16 cellular contexts compared by ENCODE assay signal in genomic region chr16:30976486-30976885, GRCh38. TPM values are rescaled to one million over a fixed set of nuclear protein-coding genes. Genes with fewer than 3 reads are reported as not detected.
DNase-seq lines count a peak whose midpoint lies in the region; ATAC-seq, FAIRE-seq and TF ChIP-seq lines count a peak whose summit lies in the region.
"Had no signal": no experiment of that assay in that cellular context is flagged by ENCODE, and none has a peak within 500 bp of the region (broad histone marks: within the 10 kb centered on the region; RNA-seq: fewer than 3 reads in every experiment).

No MANE protein-coding gene starts in this region.

- no peaks in the 10 kb centered on the region for H3K79me1 ChIP-seq in H9 (ENCODE audit: insufficient read depth, low read depth, low read length, poor library complexity, severe bottlenecking)

- POLR2A ChIA-PET in K562 (lab: Yijun Ruan, JAX): interaction anchor here (0.6 kb wide), 1 partner anchor 313 kb away, joined by 4 read pairs; no protein-coding TSS in a partner anchor

- H3K23me2 ChIP-seq in H9 (ENCODE audit: insufficient read length, low read depth, low read length, poor library complexity, severe bottlenecking): no peaks in the 10 kb centered on the region

- H3K27me3 ChIP-seq in H9 (ENCODE audit: insufficient read depth, low read length) (no peaks in the 10 kb centered on the region), K562 (ENCODE audit: control insufficient read depth in 2 of 2, insufficient read depth in 2 of 2, low read length in 2 of 2) (no peaks in the 10 kb centered on the region), small intestine (ENCODE audit: control insufficient read depth in 2 of 2, insufficient read depth in 2 of 2, low read length in 2 of 2) (no peaks in the 10 kb centered on the region), upper lobe of left lung (no peaks in the 10 kb centered on the region)
- H3K27me3 ChIP-seq: BLaER1 treated with 17β-estradiol and CSF1 and Interleukin-3, amounts not matched to agents 10 nM and 100 nM had no signal

- H3K9me3 Mint-ChIP-seq in H9: no peaks in the 10 kb centered on the region; a peak in 1 of 5 replicates

- no peak overlapping the region for H2BK20ac ChIP-seq in H9 (ENCODE audit: low read depth, low read length, poor library complexity, severe bottlenecking)

- no peak overlapping the region for H4K5ac ChIP-seq in H9 (ENCODE audit: insufficient read length, low read depth, low read length)

- no peak overlapping the region for H3K9ac ChIP-seq in H9 (ENCODE audit: extremely low read depth, insufficient read length, low read length)
- H3K9ac ChIP-seq in K562 (ENCODE audit: insufficient read depth in 1 of 2, low read depth in 2 of 2, low read length in 2 of 2): no peak overlapping the region; a peak in 1 of 4 replicates
- H3K9ac ChIP-seq: BLaER1 treated with 17β-estradiol and CSF1 and Interleukin-3, amounts not matched to agents 10 nM and 100 nM had no signal

- no peak for TF ChIP-seq RAD21 in K562 (CRISPR knock-in tag; conservative IDR thresholded peaks at IDR 0.05 in 1 of 2, IDR thresholded peaks at IDR 0.05 in 1 of 2)

- intact Hi-C loops in K562 (cut with micrococcal nuclease): no loop called here
- intact Hi-C loops in lower leg skin (cut with DNase I; ENCODE audit: low total_unique reads): no loop called here

- WGBS in H9 (ENCODE audit: extremely low coverage, insufficient read length, low lambda C conversion rate): no CpG with 5 or more reads among the region's 4 CpGs
- WGBS in K562 (ENCODE audit: insufficient coverage, low coverage, missing lambda C conversion rate): 69% methylated on average over 2 of the region's 4 CpGs
- WGBS in small intestine, 3 donors: 72 to 87% (median 86%) methylated on average over 4 of the region's 4 CpGs
- WGBS in lower leg skin, 2 donors: 87 to 88% methylated on average over 4 of the region's 4 CpGs
- 95 to 98% methylated on average over 4 of the region's 4 CpGs for WGBS in upper lobe of left lung, 2 donors

- H3K79me2 ChIP-seq in H9 (ENCODE audit: insufficient read depth, low read length) (no peaks in the 10 kb centered on the region), K562 (ENCODE audit: control insufficient read depth, insufficient read depth, low read length) (0 out of 3 replicates have a peak, but pooled peaks cover 4% of the 10 kb centered on the region)

- CTCF ChIA-PET in K562 (lab: Yijun Ruan, JAX; ENCODE audit: low intra/inter-chr PET ratio): no interaction called here

- in situ Hi-C loops in K562 (cut with MboI): loop anchor here (25.0 kb wide), 1 partner anchor 461 kb away; the partner anchor contains the start of genes COX6A2 and ZNF843

- H3K4me3 ChIP-seq in K562 (no peak overlapping the region), small intestine (ENCODE audit: low read depth in 1 of 2, low read length in 2 of 2) (no peak overlapping the region), lower leg skin (ENCODE audit: low read depth, poor library complexity, severe bottlenecking) (no peak overlapping the region), upper lobe of left lung (no peak overlapping the region)
- H3K4me3 ChIP-seq: BLaER1 treated with 17β-estradiol and CSF1 and Interleukin-3, amounts not matched to agents 10 nM and 100 nM; PC-9 had no signal

- H3K9me3 ChIP-seq in H9 (ENCODE audit: control insufficient read depth, low read depth, low read length): no peaks in the 10 kb centered on the region
- no peaks in the 10 kb centered on the region for H3K9me3 ChIP-seq in K562 (replicated peaks; ENCODE audit: control insufficient read depth, insufficient read depth, low read depth, low read length)
- H3K9me3 ChIP-seq in small intestine (ENCODE audit: control insufficient read depth, low read depth): no peaks in the 10 kb centered on the region
- H3K9me3 ChIP-seq in upper lobe of left lung: no peaks in the 10 kb centered on the region
- H3K9me3 ChIP-seq: BLaER1 treated with 17β-estradiol and CSF1 and Interleukin-3, amounts not matched to agents 10 nM and 100 nM had no signal

- TF ChIP-seq POLR2A in K562 (conservative IDR thresholded peaks at IDR 0.05) (no peak), lower leg skin (IDR thresholded peaks at IDR 0.05) (no peak), upper lobe of left lung (IDR thresholded peaks at IDR 0.05) (no peak)

- H3K4ac ChIP-seq in H9 (ENCODE audit: low read depth, low read length): no peak overlapping the region

- no peak overlapping the region for H2AK5ac ChIP-seq in H9 (ENCODE audit: insufficient read length, low read length)

- H3K27me3 Mint-ChIP-seq in H9 (ENCODE audit: low read depth): no peaks in the 10 kb centered on the region

- H3K56ac ChIP-seq in H9 (ENCODE audit: insufficient read length, low read depth, low read length): no peak overlapping the region

- H2BK120ac ChIP-seq in H9 (ENCODE audit: low read depth, low read length, poor library complexity, severe bottlenecking): no peak overlapping the region

- H4K91ac ChIP-seq in H9 (ENCODE audit: insufficient read length, low read depth, low read length): no peak overlapping the region

- no peak for DNase-seq in H9
- peak; percentile 30 for DNase-seq in LHCN-M2 (ENCODE audit: low read depth)
- DNase-seq in K562 (ENCODE audit: extremely low read depth in 1 of 4, low spot score in 3 of 4): no peak
- DNase-seq in small intestine: peak; percentile 42
- no peak for DNase-seq in lower leg skin (ENCODE audit: low spot score in 2 of 2)
- DNase-seq in NCI-H1417 (lab: John Stamatoyannopoulos, UW): no peak
- DNase-seq in upper lobe of left lung: no peak
- DNase-seq: DMS 273 treated with DMSO at 0.1 percent for 48 hours, DND-41, NCI-H1436, NCI-H1930, NCI-H526 had no signal

- TF ChIP-seq EP300 in K562 (IDR thresholded peaks at IDR 0.05; ENCODE audit: low read length) (no peak), upper lobe of left lung (IDR thresholded peaks at IDR 0.05) (no peak)

- TF ChIP-seq CTCF in H9 (conservative IDR thresholded peaks at IDR 0.05) (no peak), K562 (IDR thresholded peaks at IDR 0.05 in 2 of 3, conservative IDR thresholded peaks at IDR 0.05 in 1 of 3; ENCODE audit: insufficient read depth in 2 of 3, low read depth in 1 of 3, low read length in 3 of 3) (no peak), lower leg skin (IDR thresholded peaks at IDR 0.05) (no peak), upper lobe of left lung (IDR thresholded peaks at IDR 0.05) (no peak)

- H3K4me2 ChIP-seq in H9 (ENCODE audit: insufficient read depth, insufficient read length, low read length) (no peak overlapping the region), K562 (ENCODE audit: insufficient read depth, low read length) (no peak overlapping the region)
- H3K4me2 ChIP-seq: BLaER1 treated with 17β-estradiol and CSF1 and Interleukin-3, amounts not matched to agents 10 nM and 100 nM; PC-9 had no signal

- no peak overlapping the region for H4K8ac ChIP-seq in H9 (replicated peaks; ENCODE audit: insufficient read length, low read depth, low read length)

- H3K18ac ChIP-seq in H9 (ENCODE audit: insufficient read length, low read depth, low read length): no peak overlapping the region

- H2AFZ ChIP-seq in H9 (ENCODE audit: low read length): no peak overlapping the region
- H2AFZ ChIP-seq in K562 (ENCODE audit: low read depth, low read length): no peak overlapping the region
- H2AFZ ChIP-seq: PC-9 had no signal

- H4K20me1 ChIP-seq in H9 (ENCODE audit: control insufficient read depth, insufficient read depth, insufficient read length) (peaks cover 2% of the 10 kb centered on the region), K562 (replicated peaks; ENCODE audit: control insufficient read depth, insufficient read depth, low read length) (peaks cover 5% of the 10 kb centered on the region; the same call in 1 of the 2 replicates)

- H3K27ac Mint-ChIP-seq in H9: peak overlapping the region in 2 of 3 experiments; percentile 38 to 60; a peak in 2 of 7 replicates

- peak overlapping the region in 1 of 2 experiments; percentile 20; a peak in 1 of 5 replicates for H3K4me3 Mint-ChIP-seq in H9

- H2BK15ac ChIP-seq in H9 (ENCODE audit: low read depth, low read length): no peak overlapping the region

- H3K36me3 Mint-ChIP-seq in H9 (ENCODE audit: insufficient read depth in 1 of 3, low read depth in 3 of 3): peaks cover 53 to 83% (median 77%) of the 10 kb centered on the region in 3 experiments

- no peak overlapping the region for H3K23ac ChIP-seq in H9 (ENCODE audit: insufficient read length, low read depth, low read length)

- H3K14ac ChIP-seq in H9 (ENCODE audit: insufficient read depth, low read length): no peak overlapping the region

- no peaks in the 10 kb centered on the region for H3K4me1 Mint-ChIP-seq in H9

- no peak overlapping the region for H3T11ph ChIP-seq in H9 (ENCODE audit: low read length)

- ATAC-seq in K562: no peak
- ATAC-seq in upper lobe of left lung (ENCODE audit: low FRiP score in 2 of 2): no peak

- no TSS peak for BruUV-seq in K562 (replicated peaks; lab: Mats Ljungman, UMichigan)

- no peak overlapping the region for H2BK5ac ChIP-seq in H9 (ENCODE audit: insufficient read length, low read length)

- H3K27ac ChIP-seq in H9 (ENCODE audit: insufficient read length, low read depth, low read length) (no peak overlapping the region), K562 (ENCODE audit: extremely low read depth, low read depth, low read length) (no peak overlapping the region), small intestine (ENCODE audit: low read depth in 1 of 2, low read length in 1 of 2) (no peak overlapping the region), upper lobe of left lung (no peak overlapping the region)
- H3K27ac ChIP-seq: BLaER1 treated with 17β-estradiol and CSF1 and Interleukin-3, amounts not matched to agents 10 nM and 100 nM; PC-9 had no signal

- H3K9me1 ChIP-seq in K562 (ENCODE audit: control insufficient read depth, insufficient read depth, low read length): no peaks in the 10 kb centered on the region

- H2BK12ac ChIP-seq in H9 (ENCODE audit: insufficient read length, low read depth, low read length): no peak overlapping the region

- H3K36me3 ChIP-seq in K562 (ENCODE audit: control insufficient read depth, insufficient read depth, low read length): peaks cover 94% of the 10 kb centered on the region
- H3K36me3 ChIP-seq in small intestine (ENCODE audit: control insufficient read depth in 2 of 2, insufficient read depth in 2 of 2, low read length in 2 of 2): peaks cover 15 to 23% of the 10 kb centered on the region in 2 donors
- H3K36me3 ChIP-seq in upper lobe of left lung: peaks cover 24 to 100% (median 93%) of the 10 kb centered on the region in 4 donors

- FAIRE-seq in K562 (lab: Jason Lieb, UNC) (peak; percentile 19), small intestine (lab: Jason Lieb, UNC) (no peak)
- FAIRE-seq: H54 had no signal

- H3K4me1 ChIP-seq in H9 (ENCODE audit: insufficient read depth, low read length) (no peaks in the 10 kb centered on the region), K562 (replicated peaks in 1 of 2; ENCODE audit: control insufficient read depth in 2 of 2, insufficient read depth in 2 of 2, low read length in 2 of 2) (peaks cover 8 to 36% of the 10 kb centered on the region in 2 experiments; a peak in 4 of 5 replicates), small intestine (ENCODE audit: control insufficient read depth in 2 of 2, insufficient read depth in 1 of 2, low read depth in 1 of 2, low read length in 1 of 2) (no peaks in the 10 kb centered on the region), upper lobe of left lung (no peaks in the 10 kb centered on the region)
- H3K4me1 ChIP-seq: BLaER1 treated with 17β-estradiol and CSF1 and Interleukin-3, amounts not matched to agents 10 nM and 100 nM had no signal

RNA-seq across cellular contexts. Expression of gene HSD3B7, which starts 8.5 kb away (rescaled TPM):
- total RNA-seq in H9 (2021) (5.5 and 7.5 TPM in 2 replicates), LHCN-M2 (2014; rRNA removed) (133 and 143 TPM in 2 replicates), K562 (2014; rRNA removed) (49.1 and 61.1 TPM in 2 replicates), K562 (2014; rRNA removed; fragmentation: Illumina TruSeq; extraction: Trizol) (7.6 and 10.0 TPM in 2 replicates), K562 (2015; rRNA removed; fragmentation: Illumina TruSeq; extraction: Trizol) (23.6 and 24.1 TPM in 2 replicates), K562 (2021) (43.5 and 51.9 TPM in 2 replicates), lower leg skin (10 to 100 TPM; 12.4 to 29.8 (median 19.0) TPM), upper lobe of left lung (10 to 100 TPM; 10.5 to 38.8 (median 21.3) TPM)
- polyA plus RNA-seq in LHCN-M2 (2012): 38.4 TPM
- 10.2 and 37.3 TPM in 2 replicates for total RNA-seq in K562 (2011; cell fraction: chromatin; rRNA removed; ENCODE audit: low replicate concordance)
- 37.7 and 50.4 TPM in 2 replicates for total RNA-seq in K562 (2011; cell fraction: nucleolus; rRNA removed)
- 23.5 and 27.4 TPM in 2 replicates for total RNA-seq in K562 (2011; cell fraction: nucleoplasm; rRNA removed)
- polyA plus RNA-seq in K562 (2011; rRNA removed) (10.7 and 24.4 TPM in 2 replicates), K562 (2014; fragmentation: Illumina TruSeq; extraction: Trizol) (23.0 and 30.5 TPM in 2 replicates), K562 (2014; fragmentation: Nextera tagmentation; extraction: Ambion mirVana) (1 to 10 TPM; 5.4 to 6.7 TPM), K562 (2014; rRNA removed) (39.3 and 43.9 TPM in 2 replicates), small intestine (10 to 100 TPM; 15.9 to 48.9 (median 29.5) TPM)
- 30.3 and 36.8 TPM in 2 replicates for polyA plus RNA-seq in K562 (2011; cell fraction: cytosol; rRNA removed)
- polyA plus RNA-seq in K562 (2011; cell fraction: nucleus; rRNA removed): 40.7 and 47.2 TPM in 2 replicates
- polyA plus RNA-seq in K562 (2012): 27.3 and 32.5 TPM in 2 replicates
- polyA minus RNA-seq in K562 (2011; rRNA and poly(A)+ RNA removed): 4.3 and 5.1 TPM in 2 replicates
- 8.5 and 17.7 TPM in 2 replicates for polyA minus RNA-seq in K562 (2011; cell fraction: cytosol; rRNA and poly(A)+ RNA removed)
- 3.9 and 6.8 TPM in 2 replicates for polyA minus RNA-seq in K562 (2011; cell fraction: nucleus; rRNA and poly(A)+ RNA removed)

RNA-seq across cellular contexts. Expression of gene SETD1A, which starts 18.9 kb away (rescaled TPM):
- total RNA-seq in H9 (2021) (36.9 and 37.0 TPM in 2 replicates), LHCN-M2 (2014; rRNA removed) (2.4 and 3.4 TPM in 2 replicates), K562 (2014; rRNA removed) (4.2 and 7.9 TPM in 2 replicates), K562 (2014; rRNA removed; fragmentation: Illumina TruSeq; extraction: Trizol) (2.0 and 2.5 TPM in 2 replicates), K562 (2015; rRNA removed; fragmentation: Illumina TruSeq; extraction: Trizol) (4.6 and 5.7 TPM in 2 replicates), K562 (2021) (30.2 and 36.0 TPM in 2 replicates), lower leg skin (10 to 100 TPM in 3 of 4 donors, 1 to 10 TPM in 1; 9.2 to 22.4 (median 10.7) TPM), upper lobe of left lung (10 to 100 TPM in 5 of 6 donors, 1 to 10 TPM in 1; 9.1 to 30.4 (median 17.0) TPM)
- polyA plus RNA-seq in LHCN-M2 (2012): 8.3 TPM
- 24.2 and 49.1 TPM in 2 replicates for total RNA-seq in K562 (2011; cell fraction: chromatin; rRNA removed; ENCODE audit: low replicate concordance)
- 22.3 and 24.7 TPM in 2 replicates for total RNA-seq in K562 (2011; cell fraction: nucleolus; rRNA removed)
- 17.1 and 19.1 TPM in 2 replicates for total RNA-seq in K562 (2011; cell fraction: nucleoplasm; rRNA removed)
- polyA plus RNA-seq in K562 (2011; rRNA removed) (2.2 and 3.0 TPM in 2 replicates), K562 (2014; fragmentation: Illumina TruSeq; extraction: Trizol) (15.0 and 20.1 TPM in 2 replicates), K562 (2014; fragmentation: Nextera tagmentation; extraction: Ambion mirVana) (under 1 TPM; 0.08 to 0.14 TPM), K562 (2014; rRNA removed) (15.5 and 16.9 TPM in 2 replicates), small intestine (10 to 100 TPM in 1 of 3 donors, 1 to 10 TPM in 2; 6.9 to 10.3 (median 7.8) TPM)
- 1.6 and 2.3 TPM in 2 replicates for polyA plus RNA-seq in K562 (2011; cell fraction: cytosol; rRNA removed)
- polyA plus RNA-seq in K562 (2011; cell fraction: nucleus; rRNA removed): 15.4 and 22.7 TPM in 2 replicates
- 17.4 and 52.0 TPM in 2 replicates for polyA plus RNA-seq in K562 (2012)
- polyA minus RNA-seq in K562 (2011; rRNA and poly(A)+ RNA removed): 1.7 and 2.1 TPM in 2 replicates
- 10.0 and 10.3 TPM in 2 replicates for polyA minus RNA-seq in K562 (2011; cell fraction: cytosol; rRNA and poly(A)+ RNA removed)
- 6.1 and 8.6 TPM in 2 replicates for polyA minus RNA-seq in K562 (2011; cell fraction: nucleus; rRNA and poly(A)+ RNA removed)

RNA-seq across cellular contexts. Expression of gene ORAI3, which starts 27.6 kb away (rescaled TPM):
- 6.1 and 6.9 TPM in 2 replicates for total RNA-seq in H9 (2021)
- total RNA-seq in LHCN-M2 (2014; rRNA removed): 62.5 and 73.6 TPM in 2 replicates
- 27.1 TPM for polyA plus RNA-seq in LHCN-M2 (2012)
- 12.4 and 41.2 TPM in 2 replicates for total RNA-seq in K562 (2011; cell fraction: chromatin; rRNA removed; ENCODE audit: low replicate concordance)
- 46.8 and 54.4 TPM in 2 replicates for total RNA-seq in K562 (2011; cell fraction: nucleolus; rRNA removed)
- total RNA-seq in K562 (2011; cell fraction: nucleoplasm; rRNA removed): 36.7 and 43.2 TPM in 2 replicates
- total RNA-seq in K562 (2014; rRNA removed): 19.0 and 23.5 TPM in 2 replicates
- 6.3 and 7.8 TPM in 2 replicates for total RNA-seq in K562 (2014; rRNA removed; fragmentation: Illumina TruSeq; extraction: Trizol)
- 12.4 and 12.9 TPM in 2 replicates for total RNA-seq in K562 (2015; rRNA removed; fragmentation: Illumina TruSeq; extraction: Trizol)
- total RNA-seq in K562 (2021): 21.9 and 23.3 TPM in 2 replicates
- polyA plus RNA-seq in K562 (2011; rRNA removed): 15.8 and 29.7 TPM in 2 replicates
- polyA plus RNA-seq in K562 (2011; cell fraction: cytosol; rRNA removed): 44.9 and 57.8 TPM in 2 replicates
- polyA plus RNA-seq in K562 (2011; cell fraction: nucleus; rRNA removed): 25.0 and 28.3 TPM in 2 replicates
- polyA plus RNA-seq in K562 (2012): 19.4 and 52.1 TPM in 2 replicates
- polyA plus RNA-seq in K562 (2014; fragmentation: Illumina TruSeq; extraction: Trizol): 14.1 and 18.0 TPM in 2 replicates
- 1 to 10 TPM; 4.9 to 5.8 TPM for polyA plus RNA-seq in K562 (2014; fragmentation: Nextera tagmentation; extraction: Ambion mirVana)
- 16.5 and 19.0 TPM in 2 replicates for polyA plus RNA-seq in K562 (2014; rRNA removed)
- polyA minus RNA-seq in K562 (2011; rRNA and poly(A)+ RNA removed): 12.8 and 14.8 TPM in 2 replicates
- 15.8 and 19.1 TPM in 2 replicates for polyA minus RNA-seq in K562 (2011; cell fraction: cytosol; rRNA and poly(A)+ RNA removed)
- polyA minus RNA-seq in K562 (2011; cell fraction: nucleus; rRNA and poly(A)+ RNA removed): 9.3 and 12.7 TPM in 2 replicates
- polyA plus RNA-seq in small intestine: 10 to 100 TPM in 1 of 3 donors, 1 to 10 TPM in 2; 6.2 to 10.5 (median 6.7) TPM
- total RNA-seq in lower leg skin: 10 to 100 TPM; 22.9 to 37.7 (median 34.6) TPM
- total RNA-seq in upper lobe of left lung: 10 to 100 TPM; 22.2 to 33.9 (median 28.4) TPM

RNA-seq across cellular contexts. Expression of gene STX1B, which starts 34.0 kb away (rescaled TPM):
- total RNA-seq in H9 (2021) (9.7 and 11.0 TPM in 2 replicates), LHCN-M2 (2014; rRNA removed) (1.7 and 4.1 TPM in 2 replicates), K562 (2014; rRNA removed) (0.78 and 0.86 TPM in 2 replicates), K562 (2014; rRNA removed; fragmentation: Illumina TruSeq; extraction: Trizol) (0.73 and 0.80 TPM in 2 replicates), K562 (2015; rRNA removed; fragmentation: Illumina TruSeq; extraction: Trizol) (0.79 and 1.1 TPM in 2 replicates), K562 (2021) (1.5 and 2.5 TPM in 2 replicates), lower leg skin (1 to 10 TPM in 1 of 4 donors, under 1 TPM in 3; 0.32 to 1.4 (median 0.44) TPM), upper lobe of left lung (1 to 10 TPM in 2 of 6 donors, under 1 TPM in 4; 0.30 to 2.1 (median 0.51) TPM)
- polyA plus RNA-seq in LHCN-M2 (2012): 3.4 TPM
- 15.5 and 33.2 TPM in 2 replicates for total RNA-seq in K562 (2011; cell fraction: chromatin; rRNA removed; ENCODE audit: low replicate concordance)
- total RNA-seq in K562 (2011; cell fraction: nucleolus; rRNA removed): 14.7 and 18.7 TPM in 2 replicates
- 20.5 and 24.8 TPM in 2 replicates for total RNA-seq in K562 (2011; cell fraction: nucleoplasm; rRNA removed)
- polyA plus RNA-seq in K562 (2011; rRNA removed) (1.2 and 3.0 TPM in 2 replicates), K562 (2014; fragmentation: Illumina TruSeq; extraction: Trizol) (0.80 and 1.6 TPM in 2 replicates), K562 (2014; fragmentation: Nextera tagmentation; extraction: Ambion mirVana) (under 1 TPM; 0.07 to 0.08 TPM), K562 (2014; rRNA removed) (1.2 and 2.1 TPM in 2 replicates), small intestine (1 to 10 TPM in 1 of 3 donors, not detected in 2; 1.5 TPM)
- 1.3 and 2.3 TPM in 2 replicates for polyA plus RNA-seq in K562 (2011; cell fraction: cytosol; rRNA removed)
- polyA plus RNA-seq in K562 (2011; cell fraction: nucleus; rRNA removed): 13.0 and 14.6 TPM in 2 replicates
- polyA plus RNA-seq in K562 (2012): 1.4 and 2.7 TPM in 2 replicates
- polyA minus RNA-seq in K562 (2011; rRNA and poly(A)+ RNA removed): 3.0 and 6.1 TPM in 2 replicates
- polyA minus RNA-seq in K562 (2011; cell fraction: cytosol; rRNA and poly(A)+ RNA removed): 2.7 and 3.6 TPM in 2 replicates
- polyA minus RNA-seq in K562 (2011; cell fraction: nucleus; rRNA and poly(A)+ RNA removed): 5.5 and 8.1 TPM in 2 replicates
- total RNA-seq: HT-29 had no signal

RNA-seq across cellular contexts. Expression of gene FBXL19, which starts 53.1 kb away (rescaled TPM):
- total RNA-seq in H9 (2021) (66.8 and 68.0 TPM in 2 replicates), LHCN-M2 (2014; rRNA removed) (28.6 and 33.2 TPM in 2 replicates), K562 (2014; rRNA removed) (32.7 and 48.1 TPM in 2 replicates), K562 (2014; rRNA removed; fragmentation: Illumina TruSeq; extraction: Trizol) (6.8 and 6.9 TPM in 2 replicates), K562 (2015; rRNA removed; fragmentation: Illumina TruSeq; extraction: Trizol) (17.6 and 17.8 TPM in 2 replicates), K562 (2021) (40.4 and 48.0 TPM in 2 replicates), lower leg skin (10 to 100 TPM; 17.7 to 25.1 (median 22.1) TPM), upper lobe of left lung (10 to 100 TPM in 4 of 6 donors, 1 to 10 TPM in 2; 7.3 to 40.9 (median 15.5) TPM)
- polyA plus RNA-seq in LHCN-M2 (2012): 13.8 TPM
- 10.1 and 37.5 TPM in 2 replicates for total RNA-seq in K562 (2011; cell fraction: chromatin; rRNA removed; ENCODE audit: low replicate concordance)
- total RNA-seq in K562 (2011; cell fraction: nucleolus; rRNA removed): 30.4 and 31.2 TPM in 2 replicates
- 14.5 and 15.4 TPM in 2 replicates for total RNA-seq in K562 (2011; cell fraction: nucleoplasm; rRNA removed)
- polyA plus RNA-seq in K562 (2011; rRNA removed) (9.1 and 9.9 TPM in 2 replicates), K562 (2014; fragmentation: Illumina TruSeq; extraction: Trizol) (7.6 and 18.1 TPM in 2 replicates), K562 (2014; fragmentation: Nextera tagmentation; extraction: Ambion mirVana) (under 1 TPM in 1 of 2 experiments, not detected in 1; 0.13 TPM), K562 (2014; rRNA removed) (22.0 and 26.0 TPM in 2 replicates), small intestine (10 to 100 TPM in 1 of 3 donors, 1 to 10 TPM in 2; 8.7 to 26.3 (median 9.7) TPM)
- 12.4 and 47.6 TPM in 2 replicates for polyA plus RNA-seq in K562 (2011; cell fraction: cytosol; rRNA removed)
- polyA plus RNA-seq in K562 (2011; cell fraction: nucleus; rRNA removed): 16.9 and 37.2 TPM in 2 replicates
- 17.7 and 25.5 TPM in 2 replicates for polyA plus RNA-seq in K562 (2012)
- polyA minus RNA-seq in K562 (2011; rRNA and poly(A)+ RNA removed): 3.8 and 7.2 TPM in 2 replicates
- 26.1 and 27.7 TPM in 2 replicates for polyA minus RNA-seq in K562 (2011; cell fraction: cytosol; rRNA and poly(A)+ RNA removed)
- polyA minus RNA-seq in K562 (2011; cell fraction: nucleus; rRNA and poly(A)+ RNA removed): 7.5 and 9.4 TPM in 2 replicates

Comparison
In these comparisons a context has a peak if more than half of its experiments do, and no peak if none do; other contexts are left out.
1. DNase-seq: peak in LHCN-M2 (single experiment) and small intestine (single experiment); none in H9 (single experiment), K562 (0 of 4), lower leg skin (0 of 2), NCI-H1417 (0 of 3) and upper lobe of left lung (0 of 2).